In genomic region chr17:46877466-46877865, GRCh38 we compare ENCODE assay signal across 20 cellular contexts. TPM values are rescaled to one million over a fixed set of nuclear protein-coding genes. Genes with fewer than 3 reads are reported as not detected.
A peak's percentile ranks its signal among the peaks of the same experiment; 100 is the strongest.
DNase-seq lines count a peak whose midpoint lies in the region; ATAC-seq and TF ChIP-seq lines count a peak whose summit lies in the region.
"Had no signal": no experiment of that assay in that cellular context is flagged by ENCODE, and none has a peak within 500 bp of the region (broad histone marks: within the 10 kb centered on the region; RNA-seq: fewer than 3 reads in every experiment).

No MANE protein-coding gene starts in this region.

- H3K36me3 Mint-ChIP-seq in activated naive CD4-positive, alpha-beta T cell treated with anti-CD3 and anti-CD28 coated beads, Interleukin-2, amount 50 U/mL, for 72 hours, result no peaks in the 10 kb centered on the region
- H3K36me3 Mint-ChIP-seq: CD8-positive, alpha-beta memory T cell had no signal

- no peaks in the 10 kb centered on the region for H4K20me1 ChIP-seq in OCI-LY7 (ENCODE audit: insufficient read depth, low read length)

- H3K27ac ChIP-seq in OCI-LY7 (ENCODE audit: low read depth, low read length, poor library complexity, severe bottlenecking), result no peak overlapping the region
- peak overlapping the region; percentile 57 for H3K27ac ChIP-seq in left ventricle myocardium inferior (replicated peaks)

- H3K9me3 ChIP-seq in OCI-LY7 (ENCODE audit: low read length) (no peaks in the 10 kb centered on the region), left ventricle myocardium inferior (replicated peaks) (no peaks in the 10 kb centered on the region)
- H3K9me3 ChIP-seq: lower lobe of right lung, MG63, SK-N-SH had no signal

- H3K27ac Mint-ChIP-seq in activated naive CD4-positive, alpha-beta T cell treated with anti-CD3 and anti-CD28 coated beads, Interleukin-2, amount 50 U/mL, for 72 hours, result no peak overlapping the region

- H3K79me2 ChIP-seq in OCI-LY7 (ENCODE audit: insufficient read depth, low read depth, low read length), result no peaks in the 10 kb centered on the region

- peak overlapping the region; percentile 44; the same call in 1 of the 2 replicates for H2AFZ ChIP-seq in OCI-LY7 (ENCODE audit: low read length)

- TF ChIP-seq CTCF in OCI-LY7 (conservative IDR thresholded peaks at IDR 0.05; ENCODE audit: low read length) (no peak), left ventricle myocardium inferior (IDR thresholded peaks at IDR 0.05; ENCODE audit: borderline replicate concordance) (no peak), GM10248 (IDR thresholded peaks at IDR 0.05; ENCODE audit: control extremely low read depth, extremely low read depth, low read depth, missing control alignments) (no peak)

- POLR2A ChIA-PET in OCI-LY7 (lab: Charles Lee) (interaction anchor here (0.7 kb wide), 1 partner anchor 61 kb away, joined by 3 read pairs; no protein-coding TSS in a partner anchor), GM10248 (lab: Yijun Ruan, JAX) (interaction anchor here (0.5 kb wide), 1 partner anchor 91 kb away, joined by 3 read pairs; no protein-coding TSS in a partner anchor)

- no peak overlapping the region for H3K4me2 ChIP-seq in OCI-LY7 (ENCODE audit: low read length)
- H3K4me2 ChIP-seq: SK-N-SH had no signal

- no peaks in the 10 kb centered on the region for H3K36me3 ChIP-seq in OCI-LY7 (ENCODE audit: insufficient read depth, low read length)
- H3K36me3 ChIP-seq in left ventricle myocardium inferior, result no peaks in the 10 kb centered on the region
- H3K36me3 ChIP-seq: lower lobe of right lung, MG63 had no signal

- H3K4me1 ChIP-seq in OCI-LY7 (ENCODE audit: insufficient read depth, low read length, poor library complexity, severe bottlenecking) (peaks cover 9% of the 10 kb centered on the region), left ventricle myocardium inferior (peaks cover 5% of the 10 kb centered on the region)

- intact Hi-C loops in OCI-LY7 (cut with micrococcal nuclease; ENCODE audit: unreplicated experiment), result no loop called here
- intact Hi-C loops in left ventricle myocardium inferior (cut with micrococcal nuclease), result no loop called here

- no peak for DNase-seq in activated naive CD4-positive, alpha-beta T cell treated with anti-CD3 and anti-CD28 coated beads, Interleukin-2, amount 50 U/mL, for 72 hours (ENCODE audit: low spot score in 2 of 2)
- no peak for DNase-seq in activated naive CD4-positive, alpha-beta T cell (lab: John Stamatoyannopoulos, UW)
- DNase-seq in OCI-LY7 (ENCODE audit: low spot score) (peak; percentile 35), left ventricle myocardium inferior (peak; percentile 33), NCI-H1105 (lab: John Stamatoyannopoulos, UW) (no peak), GM10248 (ENCODE audit: extremely low spot score) (no peak), Ammon's horn (ENCODE audit: low spot score) (no peak)
- DNase-seq in stimulated activated CD8-positive, alpha-beta memory T cell treated with anti-CD3 and anti-CD28 coated beads, Interleukin-4, amount 100 ng/mL, for 48 hours, result peak; percentile 34
- DNase-seq: ACHN; activated CD4-positive, alpha-beta T cell treated with anti-CD3 and anti-CD28 coated beads for 1 hour; activated naive CD4-positive, alpha-beta T cell treated with Interleukin-2 at 50 U/mL for 16 hours; CD8-positive, alpha-beta memory T cell; MG63; NCI-H1694; occipital lobe; SK-N-SH; stimulated activated CD4-positive, alpha-beta T cell treated with anti-CD3 and anti-CD28 coated beads, Interleukin-4, amount 100 ng/mL, for 1 hour; T1000 had no signal

- CTCF ChIA-PET in OCI-LY7 (lab: Charles Lee; ENCODE audit: unreplicated experiment) (no interaction called here), GM10248 (lab: Yijun Ruan, JAX) (interaction anchor here (1.0 kb wide), 1 partner anchor 42 kb away, joined by 3 read pairs; no protein-coding TSS in a partner anchor)

- no peaks in the 10 kb centered on the region for H3K9me2 ChIP-seq in OCI-LY7 (ENCODE audit: insufficient read depth, low read length)
- H3K9me2 ChIP-seq: SK-N-SH had no signal

- H3K9me3 Mint-ChIP-seq in activated naive CD4-positive, alpha-beta T cell treated with anti-CD3 and anti-CD28 coated beads, Interleukin-2, amount 50 U/mL, for 72 hours, result no peaks in the 10 kb centered on the region
- H3K9me3 Mint-ChIP-seq: CD8-positive, alpha-beta memory T cell had no signal

- no TSS peak for BruUV-seq in OCI-LY7 (replicated peaks; lab: Mats Ljungman, UMichigan)

- peak; percentile 9 to 53 for ATAC-seq in activated naive CD4-positive, alpha-beta T cell treated with anti-CD3 and anti-CD28 coated beads, Interleukin-2, amount 50 U/mL, for 72 hours
- ATAC-seq: Panc1 had no signal

- H3K4me3 ChIP-seq in OCI-LY7 (ENCODE audit: low read depth, low read length, poor library complexity, severe bottlenecking) (no peak overlapping the region), left ventricle myocardium inferior (no peak overlapping the region)
- H3K4me3 ChIP-seq: lower lobe of right lung, MG63 had no signal

- H3K27me3 ChIP-seq in left ventricle myocardium inferior (ENCODE audit: low read depth), result peaks cover 7% of the 10 kb centered on the region
- H3K27me3 ChIP-seq: MG63 had no signal

RNA-seq across cellular contexts. Expression of gene WNT9B, which starts 26.1 kb away (rescaled TPM):
- not detected for total RNA-seq in activated naive CD4-positive, alpha-beta T cell treated with anti-CD3 and anti-CD28 coated beads, Interleukin-2, amount 50 U/mL, for 72 hours
- total RNA-seq in OCI-LY7 (2014; rRNA removed; shearing (Covaris generic)), result not detected in 2 replicates
- not detected in 2 replicates for total RNA-seq in OCI-LY7 (2022)
- total RNA-seq in left ventricle myocardium inferior, result 0.85 TPM
- total RNA-seq: CD8-positive, alpha-beta memory T cell; occipital lobe had no signal

RNA-seq across cellular contexts. Expression of gene GOSR2, which starts 45.5 kb away (rescaled TPM):
- 10 to 100 TPM; 38.4 TPM for total RNA-seq in activated naive CD4-positive, alpha-beta T cell treated with anti-CD3 and anti-CD28 coated beads, Interleukin-2, amount 50 U/mL, for 72 hours
- total RNA-seq in OCI-LY7 (2014; rRNA removed; shearing (Covaris generic)), result 40.9 and 46.5 TPM in 2 replicates
- total RNA-seq in OCI-LY7 (2022), result 61.6 and 62.8 TPM in 2 replicates
- total RNA-seq in left ventricle myocardium inferior, result 41.9 TPM

RNA-seq across cellular contexts. Expression of gene WNT3, which starts 59.0 kb away (rescaled TPM):
- total RNA-seq in activated naive CD4-positive, alpha-beta T cell treated with anti-CD3 and anti-CD28 coated beads, Interleukin-2, amount 50 U/mL, for 72 hours, result under 1 TPM in 1 of 2 donors, not detected in 1; 0.16 TPM
- 4.9 and 5.6 TPM in 2 replicates for total RNA-seq in OCI-LY7 (2014; rRNA removed; shearing (Covaris generic))
- total RNA-seq in OCI-LY7 (2022) (5.1 and 5.5 TPM in 2 replicates), left ventricle myocardium inferior (0.96 TPM)
- total RNA-seq: CD8-positive, alpha-beta memory T cell had no signal

Comparison
In these comparisons a context has a peak if more than half of its experiments do, and no peak if none do; other contexts are left out.
1. DNase-seq: peak in OCI-LY7 (single experiment), left ventricle myocardium inferior (single experiment) and stimulated activated CD8-positive, alpha-beta memory T cell treated with anti-CD3 and anti-CD28 coated beads, Interleukin-4, amount 100 ng/mL, for 48 hours (single experiment); none in activated naive CD4-positive, alpha-beta T cell treated with anti-CD3 and anti-CD28 coated beads, Interleukin-2, amount 50 U/mL, for 72 hours (0 of 2), activated naive CD4-positive, alpha-beta T cell (0 of 4), NCI-H1105 (single experiment), GM10248 (single experiment) and Ammon's horn (single experiment).